ENCODE assay signal across 12 cellular contexts in the genomic region with DNA sequence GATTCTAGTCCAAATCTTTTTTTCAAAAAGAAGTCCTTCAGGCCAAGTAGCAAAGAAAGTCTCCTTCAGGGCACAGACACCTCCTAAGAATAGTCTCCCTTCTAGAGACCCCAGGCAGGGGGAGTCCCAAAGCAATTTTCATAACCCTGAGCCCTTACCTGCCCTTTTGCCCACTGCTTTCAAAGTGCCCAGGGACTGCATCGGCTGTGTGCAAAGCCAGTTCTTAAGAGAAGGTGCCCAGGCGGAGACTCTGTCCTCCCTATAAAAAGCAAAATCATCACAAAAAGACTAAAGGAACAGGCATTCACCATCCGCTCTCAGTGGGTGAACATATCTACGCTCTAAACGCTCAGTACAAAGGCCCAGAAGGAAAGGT. TPM values are rescaled to one million over a fixed set of nuclear protein-coding genes. Genes with fewer than 3 reads are reported as not detected.
DNase-seq lines count a peak whose midpoint lies in the region; ATAC-seq and TF ChIP-seq lines count a peak whose summit lies in the region.
"Had no signal": no experiment of that assay in that cellular context is flagged by ENCODE, and none has a peak within 500 bp of the region (broad histone marks: within the 10 kb centered on the region; RNA-seq: fewer than 3 reads in every experiment).

No MANE protein-coding gene starts in this region.

- H3K27ac ChIP-seq in right atrium auricular region = peak overlapping the region; percentile 53 to 61
- peak overlapping the region; percentile 66 to 78 for H3K27ac ChIP-seq in breast epithelium
- peak overlapping the region; percentile 71 for H3K27ac ChIP-seq in urinary bladder (ENCODE audit: low read depth)

- DNase-seq in right atrium auricular region (ENCODE audit: low spot score) = no peak
- DNase-seq in Right ventricle myocardium inferior (ENCODE audit: missing footprints) = no peak
- DNase-seq in breast epithelium (ENCODE audit: low spot score in 2 of 2) = no peak
- no peak for DNase-seq in mesothelial cell of epicardium (ENCODE audit: low spot score in 2 of 2, unreplicated experiment in 2 of 2)
- no peak for DNase-seq in NCI-H82 treated with DMSO at 0.1 percent for 48 hours (lab: John Stamatoyannopoulos, UW; ENCODE audit: unreplicated experiment)
- DNase-seq in RKO (ENCODE audit: low spot score) = no peak
- no peak for DNase-seq in DMS 273 (lab: John Stamatoyannopoulos, UW; ENCODE audit: unreplicated experiment)
- DNase-seq: activated naive CD4-positive, alpha-beta T cell; effector memory CD4-positive, alpha-beta T cell; NCI-H2081 treated with DMSO at 0.1 percent for 48 hours had no signal

- 63% methylated on average over 5 of the region's 5 CpGs for WGBS in urinary bladder

- H3K4me1 ChIP-seq in right atrium auricular region (peaks cover 0 to 33% of the 10 kb centered on the region in 2 donors), breast epithelium (peaks cover 0 to 13% of the 10 kb centered on the region in 2 donors), urinary bladder (ENCODE audit: insufficient read depth) (no peaks in the 10 kb centered on the region)

- H3K27me3 Mint-ChIP-seq in mesothelial cell of epicardium (ENCODE audit: low read depth) = no peaks in the 10 kb centered on the region

- no peak overlapping the region for H3K4me3 ChIP-seq in right atrium auricular region
- H3K4me3 ChIP-seq in breast epithelium = peak overlapping the region in 1 of 3 donors; percentile 34
- no peak overlapping the region for H3K4me3 ChIP-seq in urinary bladder (ENCODE audit: low read depth, low read length)

- H3K27me3 ChIP-seq in right atrium auricular region = no peaks in the 10 kb centered on the region
- H3K27me3 ChIP-seq in breast epithelium = no peaks in the 10 kb centered on the region

- H3K27ac Mint-ChIP-seq in mesothelial cell of epicardium = peak overlapping the region; percentile 75

- TF ChIP-seq CTCF in right atrium auricular region (IDR thresholded peaks at IDR 0.05) (no peak), breast epithelium (IDR thresholded peaks at IDR 0.05) (no peak), mesothelial cell of epicardium (IDR thresholded peaks at IDR 0.05; ENCODE audit: unreplicated experiment) (no peak)

- H3K9me3 ChIP-seq in right atrium auricular region (no peaks in the 10 kb centered on the region), breast epithelium (no peaks in the 10 kb centered on the region)

- H3K36me3 ChIP-seq in right atrium auricular region (no peaks in the 10 kb centered on the region), breast epithelium (no peaks in the 10 kb centered on the region), urinary bladder (ENCODE audit: insufficient read depth) (no peaks in the 10 kb centered on the region)

- peaks cover 4% of the 10 kb centered on the region for H3K9me3 Mint-ChIP-seq in mesothelial cell of epicardium

- H3K36me3 Mint-ChIP-seq in mesothelial cell of epicardium = peaks cover 15% of the 10 kb centered on the region

- peaks cover 16% of the 10 kb centered on the region for H3K4me1 Mint-ChIP-seq in mesothelial cell of epicardium
- H3K4me1 Mint-ChIP-seq: neural crest cell had no signal

- H3K4me3 Mint-ChIP-seq in mesothelial cell of epicardium = no peak overlapping the region
- H3K4me3 Mint-ChIP-seq: neural crest cell had no signal

- no peak for TF ChIP-seq POLR2A in breast epithelium (IDR thresholded peaks at IDR 0.05)

- intact Hi-C loops in Right ventricle myocardium inferior (cut with DNase I) (no loop called here), breast epithelium (cut with DNase I; ENCODE audit: low total_unique reads) (loop anchor here (10.0 kb wide), 1 partner anchor 45 kb away; no protein-coding TSS in a partner anchor)

- ATAC-seq in Right ventricle myocardium inferior = no peak

RNA-seq across cellular contexts. Expression of a gene that starts 32.2 kb away (rescaled TPM):
- 10 to 100 TPM; 18.8 to 19.1 TPM for total RNA-seq in right atrium auricular region
- total RNA-seq in Right ventricle myocardium inferior = 35.5 TPM
- 10 to 100 TPM; 22.6 to 32.5 (median 26.5) TPM for total RNA-seq in breast epithelium
- total RNA-seq in mesothelial cell of epicardium = 32.2 to 36.8 TPM (median 34.8 TPM) in 3 replicates
- 41.9 TPM for total RNA-seq in urinary bladder
- 5.6 TPM for polyA plus RNA-seq in urinary bladder
